10 cellular contexts compared by ENCODE assay signal in genomic region chr12:127125607-127126259, GRCh38.
A peak's percentile ranks its signal among the peaks of the same experiment; 100 is the strongest.
DNase-seq lines count a peak whose midpoint lies in the region; ATAC-seq and TF ChIP-seq lines count a peak whose summit lies in the region.
"Had no signal": no experiment of that assay in that cellular context is flagged by ENCODE, and none has a peak within 500 bp of the region (broad histone marks: within the 10 kb centered on the region; RNA-seq: fewer than 3 reads in every experiment).

No MANE protein-coding gene starts in this region.

- no peak for TF ChIP-seq POLR2A in vagina (IDR thresholded peaks at IDR 0.05)

- TF ChIP-seq CTCF in GM13977 (IDR thresholded peaks at IDR 0.05; ENCODE audit: extremely low read depth, insufficient read depth, missing control alignments) (no peak), vagina (IDR thresholded peaks at IDR 0.05) (no peak)

- H3K4me3 ChIP-seq in vagina = no peak overlapping the region

- no peaks in the 10 kb centered on the region for H3K36me3 ChIP-seq in vagina

- H3K9me3 ChIP-seq in vagina = no peaks in the 10 kb centered on the region

- in situ Hi-C loops in GM13977 (cut with MboI; ENCODE audit: low pct_unique_long_range_greater_than_20kb, low sequenced_read_pairs, unreplicated experiment) = no loop called here

- intact Hi-C loops in vagina (cut with DNase I) = no loop called here

- no peak overlapping the region for H3K27ac ChIP-seq in vagina
- H3K27ac ChIP-seq: 22Rv1 had no signal

- no peaks in the 10 kb centered on the region for H3K27me3 ChIP-seq in vagina

- no peaks in the 10 kb centered on the region for H3K4me1 ChIP-seq in vagina

- ATAC-seq in HG02678 (IDR thresholded peaks at IDR 0.05; ENCODE audit: unreplicated experiment) = peak; percentile 91

- peak; percentile 12 for DNase-seq in DMS 273 (lab: John Stamatoyannopoulos, UW; ENCODE audit: unreplicated experiment)
- no peak for DNase-seq in DMS 273 treated with DMSO at 0.1 percent for 48 hours (lab: John Stamatoyannopoulos, UW)
- peak; percentile 94 for DNase-seq in RPMI7951 (ENCODE audit: low read depth)
- DNase-seq in glomerular visceral epithelial cell (ENCODE audit: extremely low spot score) = peak; percentile 89
- DNase-seq in GM13977 (ENCODE audit: low spot score) = no peak
- no peak for DNase-seq in vagina (ENCODE audit: extremely low spot score in 2 of 2)
- DNase-seq in NCI-H774 (lab: John Stamatoyannopoulos, UW) = no peak
- DNase-seq: right cardiac atrium had no signal

Comparison
In these comparisons a context has a peak if more than half of its experiments do, and no peak if none do; other contexts are left out.
1. DNase-seq: peak in DMS 273 (single experiment), RPMI7951 (single experiment) and glomerular visceral epithelial cell (single experiment); none in DMS 273 treated with DMSO at 0.1 percent for 48 hours (single experiment), GM13977 (single experiment), vagina (0 of 2) and NCI-H774 (single experiment).